ENCODE assay signal across 8 cellular contexts in the genomic region with DNA sequence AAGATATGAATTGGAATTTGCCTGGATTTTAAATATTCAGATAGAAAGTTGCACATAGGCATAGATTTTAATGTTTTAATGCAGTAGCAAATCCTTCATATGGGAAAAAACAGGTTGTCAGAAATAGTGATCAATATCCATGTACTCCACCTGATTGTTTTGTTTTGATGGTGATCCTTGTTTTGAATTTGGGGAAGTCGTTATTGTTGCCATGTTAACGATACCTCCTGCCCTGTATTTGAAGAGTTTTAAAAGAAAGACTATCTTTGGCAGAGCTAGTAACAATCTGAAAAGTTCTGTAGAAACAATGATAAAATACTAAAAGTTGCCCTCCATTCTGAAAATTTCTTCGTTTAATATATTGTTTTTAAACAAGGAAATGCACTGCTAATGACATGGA. TPM values are rescaled to one million over a fixed set of nuclear protein-coding genes. Genes with fewer than 3 reads are reported as not detected.
DNase-seq lines count a peak whose midpoint lies in the region; ATAC-seq and TF ChIP-seq lines count a peak whose summit lies in the region.

No MANE protein-coding gene starts in this region.

- peak overlapping the region; percentile 78 for H3K27ac Mint-ChIP-seq in activated naive CD8-positive, alpha-beta T cell treated with anti-CD3 and anti-CD28 coated beads for 36 hours

- TF ChIP-seq CTCF in left ventricle myocardium inferior (IDR thresholded peaks at IDR 0.05; ENCODE audit: borderline replicate concordance) (no peak), lower leg skin (IDR thresholded peaks at IDR 0.05) (no peak)

- TF ChIP-seq POLR2A in lower leg skin (IDR thresholded peaks at IDR 0.05): no peak

- DNase-seq in left ventricle myocardium inferior (no peak), left ventricle myocardium superior (no peak), lower leg skin (ENCODE audit: low spot score in 2 of 2) (no peak), aorta (no peak), GM19238 (ENCODE audit: insufficient read length, low spot score) (no peak)
- no peak for DNase-seq in activated naive CD8-positive, alpha-beta T cell treated with anti-CD3 and anti-CD28 coated beads for 36 hours
- no peak for DNase-seq in activated CD4-positive, CD25-positive, alpha-beta regulatory T cell treated with anti-CD3 and anti-CD28 coated beads, Interleukin-2, amount 50 U/mL, for 72 hours
- DNase-seq in stimulated activated CD4-positive, alpha-beta T cell treated with anti-CD3 and anti-CD28 coated beads, Interleukin-2, amount 100 ng/mL, for 48 hours: no peak

- WGBS in lower leg skin, 2 donors: 1 to 3% methylated on average over 3 of the region's 3 CpGs
- 1 to 3% methylated on average over 3 of the region's 3 CpGs for WGBS in aorta, 2 donors

- H3K9me3 Mint-ChIP-seq in activated naive CD8-positive, alpha-beta T cell treated with anti-CD3 and anti-CD28 coated beads for 36 hours: no peaks in the 10 kb centered on the region

- ATAC-seq in left ventricle myocardium superior (no peak), aorta (ENCODE audit: low FRiP score) (no peak)

- H3K9me3 ChIP-seq in left ventricle myocardium inferior (replicated peaks): no peaks in the 10 kb centered on the region
- no peaks in the 10 kb centered on the region for H3K9me3 ChIP-seq in aorta (ENCODE audit: control insufficient read depth, low read length)

- H3K27me3 ChIP-seq in left ventricle myocardium inferior (ENCODE audit: low read depth): no peaks in the 10 kb centered on the region
- no peaks in the 10 kb centered on the region for H3K27me3 ChIP-seq in aorta (ENCODE audit: control insufficient read depth in 1 of 2, insufficient read depth in 2 of 2, low read length in 1 of 2)

- no peaks in the 10 kb centered on the region for H3K36me3 ChIP-seq in left ventricle myocardium inferior
- no peaks in the 10 kb centered on the region for H3K36me3 ChIP-seq in aorta (ENCODE audit: control insufficient read depth in 1 of 2, insufficient read depth in 2 of 2, low read length in 1 of 2)

- H3K36me3 Mint-ChIP-seq in activated naive CD8-positive, alpha-beta T cell treated with anti-CD3 and anti-CD28 coated beads for 36 hours: peaks cover 6% of the 10 kb centered on the region

- peaks cover 42% of the 10 kb centered on the region for H3K4me1 Mint-ChIP-seq in activated naive CD8-positive, alpha-beta T cell treated with anti-CD3 and anti-CD28 coated beads for 36 hours

- peak overlapping the region; percentile 90 for H3K4me3 ChIP-seq in left ventricle myocardium inferior
- H3K4me3 ChIP-seq in lower leg skin (ENCODE audit: low read depth, poor library complexity, severe bottlenecking): peak overlapping the region; percentile 93
- H3K4me3 ChIP-seq in aorta (ENCODE audit: low read length in 2 of 2): peak overlapping the region; percentile 90 to 93

- H3K4me1 ChIP-seq in left ventricle myocardium inferior (peaks cover 59% of the 10 kb centered on the region), aorta (ENCODE audit: control insufficient read depth in 1 of 2, insufficient read depth in 2 of 2, low read length in 2 of 2) (no peaks in the 10 kb centered on the region)

- intact Hi-C loops in left ventricle myocardium inferior (cut with micrococcal nuclease): no loop called here
- intact Hi-C loops in left ventricle myocardium superior (cut with micrococcal nuclease): no loop called here
- intact Hi-C loops in lower leg skin (cut with DNase I; ENCODE audit: low total_unique reads): no loop called here
- intact Hi-C loops in aorta (cut with DNase I): loop anchor here in 1 of 2 donors (10.0 kb wide), 1 partner anchor 49 kb away; no protein-coding TSS in a partner anchor

- H3K27ac ChIP-seq in left ventricle myocardium inferior (replicated peaks) (peak overlapping the region; percentile 96), aorta (ENCODE audit: low read depth in 1 of 2, low read length in 2 of 2) (no peak overlapping the region)

- peak overlapping the region; percentile 88 for H3K4me3 Mint-ChIP-seq in activated naive CD8-positive, alpha-beta T cell treated with anti-CD3 and anti-CD28 coated beads for 36 hours

- no peaks in the 10 kb centered on the region for H3K27me3 Mint-ChIP-seq in activated naive CD8-positive, alpha-beta T cell treated with anti-CD3 and anti-CD28 coated beads for 36 hours

RNA-seq across cellular contexts. Expression of a gene that starts 1.1 kb away (rescaled TPM):
- total RNA-seq in left ventricle myocardium inferior: 34.7 TPM
- 31.7 TPM for total RNA-seq in left ventricle myocardium superior
- total RNA-seq in activated naive CD8-positive, alpha-beta T cell treated with anti-CD3 and anti-CD28 coated beads for 36 hours: 10 to 100 TPM; 34.4 to 37.6 TPM
- 10 to 100 TPM; 55.8 to 85.6 (median 59.9) TPM for total RNA-seq in lower leg skin
- total RNA-seq in aorta: 10 to 100 TPM; 52.6 to 61.3 TPM
- 1 to 10 TPM; 4.3 to 6.3 TPM for polyA plus RNA-seq in aorta
